In genomic region chr9:88988796-88989641, GRCh38 we compare ENCODE assay signal across 9 cellular contexts. TPM values are rescaled to one million over a fixed set of nuclear protein-coding genes. Genes with fewer than 3 reads are reported as not detected.
DNase-seq lines count a peak whose midpoint lies in the region; ATAC-seq and TF ChIP-seq lines count a peak whose summit lies in the region.
"Had no signal": no experiment of that assay in that cellular context is flagged by ENCODE, and none has a peak within 500 bp of the region (broad histone marks: within the 10 kb centered on the region; RNA-seq: fewer than 3 reads in every experiment).

No MANE protein-coding gene starts in this region.

- H3K36me3 ChIP-seq in thymus (ENCODE audit: control insufficient read depth, insufficient read depth) (peaks cover 4% of the 10 kb centered on the region), body of pancreas (replicated peaks in 1 of 2; ENCODE audit: insufficient read depth in 1 of 2, low read depth in 2 of 2) (no peaks in the 10 kb centered on the region)

- H3K4me1 ChIP-seq in thymus (ENCODE audit: control insufficient read depth, insufficient read depth, low read length), result peaks cover 28% of the 10 kb centered on the region
- peaks cover 29% of the 10 kb centered on the region for H3K4me1 ChIP-seq in body of pancreas

- H3K4me3 ChIP-seq in fibroblast of mammary gland (ENCODE audit: control insufficient read depth, low read depth, low read length) (no peak overlapping the region), thymus (ENCODE audit: low read length) (no peak overlapping the region), body of pancreas (no peak overlapping the region)

- DNase-seq in activated CD8-positive, alpha-beta memory T cell treated with anti-CD3 and anti-CD28 coated beads for 24 hours, result peak; percentile 66
- DNase-seq in activated CD8-positive, alpha-beta memory T cell treated with anti-CD3 and anti-CD28 coated beads, Interleukin-2, amount 50 U/mL, for 4 hours, result no peak
- peak; percentile 89 for DNase-seq in SIG-M5 treated with dmso at 0.1 percent for 504 hours (lab: John Stamatoyannopoulos, UW; ENCODE audit: unreplicated experiment)
- peak; percentile 64 for DNase-seq in fibroblast of mammary gland (ENCODE audit: low read depth)
- no peak for DNase-seq in body of pancreas
- DNase-seq: T-helper 9 cell had no signal

- intact Hi-C loops in body of pancreas (cut with DNase I), result no loop called here

- TF ChIP-seq POLR2A in body of pancreas (IDR thresholded peaks at IDR 0.05), result no peak

- H3K27me3 ChIP-seq in thymus (ENCODE audit: control insufficient read depth, insufficient read depth) (no peaks in the 10 kb centered on the region), body of pancreas (no peaks in the 10 kb centered on the region)

- peak overlapping the region; percentile 60 for H3K27ac ChIP-seq in thymus (ENCODE audit: low read depth)
- H3K27ac ChIP-seq in body of pancreas, result no peak overlapping the region

- TF ChIP-seq CTCF in fibroblast of mammary gland (conservative IDR thresholded peaks at IDR 0.05; ENCODE audit: control insufficient read depth, insufficient read depth, low read depth, low read length) (no peak), body of pancreas (IDR thresholded peaks at IDR 0.05) (no peak)

- WGBS in thymus, result 23% methylated on average over 7 of the region's 7 CpGs
- WGBS in body of pancreas, 2 donors, result 51 to 60% methylated on average over 7 of the region's 7 CpGs

- ATAC-seq in body of pancreas, result no peak
- ATAC-seq in HG02852 (IDR thresholded peaks at IDR 0.05; ENCODE audit: unreplicated experiment), result no peak
- ATAC-seq in HG03442 (IDR thresholded peaks at IDR 0.05; ENCODE audit: unreplicated experiment), result no peak

- no peaks in the 10 kb centered on the region for H3K9me3 ChIP-seq in thymus (ENCODE audit: control insufficient read depth)
- H3K9me3 ChIP-seq in body of pancreas, result no peaks in the 10 kb centered on the region

RNA-seq across cellular contexts. Expression of gene S1PR3, which starts 2.2 kb away (rescaled TPM):
- 4.7 TPM for polyA plus RNA-seq in thymus
- total RNA-seq in body of pancreas, result 1 to 10 TPM; 2.3 to 6.6 TPM

Comparison
In these comparisons a context has a peak if more than half of its experiments do, and no peak if none do; other contexts are left out.
1. DNase-seq: peak in activated CD8-positive, alpha-beta memory T cell treated with anti-CD3 and anti-CD28 coated beads for 24 hours (single experiment), SIG-M5 treated with dmso at 0.1 percent for 504 hours (single experiment) and fibroblast of mammary gland (single experiment); none in activated CD8-positive, alpha-beta memory T cell treated with anti-CD3 and anti-CD28 coated beads, Interleukin-2, amount 50 U/mL, for 4 hours (single experiment) and body of pancreas (0 of 4).